Comparison of ENCODE assay signal across 8 cellular contexts in genomic region chr4:89024051-89024675, GRCh38. TPM values are rescaled to one million over a fixed set of nuclear protein-coding genes. Genes with fewer than 3 reads are reported as not detected.
A peak's percentile ranks its signal among the peaks of the same experiment; 100 is the strongest.
DNase-seq lines count a peak whose midpoint lies in the region; ATAC-seq and TF ChIP-seq lines count a peak whose summit lies in the region.

No MANE protein-coding gene starts in this region.

- CTCF ChIA-PET in AG04450 (lab: Charles Lee): interaction anchor here (0.5 to 6.5 kb wide), 48 partner anchors 14 to 509 kb away, joined by 3 to 163 read pairs (median 4); partner anchors contain the start of gene FAM13A

- TF ChIP-seq CTCF in AG04450 (IDR thresholded peaks at IDR 0.05; ENCODE audit: low read depth, low read length) (peak; percentile 80), kidney epithelial cell (IDR thresholded peaks at IDR 0.05; ENCODE audit: insufficient read depth, low read length, poor library complexity, severe bottlenecking) (peak; percentile 67)

- no peaks in the 10 kb centered on the region for H3K27me3 ChIP-seq in AG04450 (ENCODE audit: control insufficient read depth, insufficient read depth, low read length)
- H3K27me3 ChIP-seq in kidney epithelial cell (ENCODE audit: control insufficient read depth, insufficient read depth, low read length): no peaks in the 10 kb centered on the region

- H3K9me3 ChIP-seq in AG04450 (ENCODE audit: control insufficient read depth, insufficient read depth, low read length): no peaks in the 10 kb centered on the region

- no peaks in the 10 kb centered on the region for H3K36me3 ChIP-seq in kidney epithelial cell (ENCODE audit: control insufficient read depth, insufficient read depth, low read length)

- peak; percentile 96 for ATAC-seq in GM18498 (IDR thresholded peaks at IDR 0.05; ENCODE audit: unreplicated experiment)
- peak; percentile 97 for ATAC-seq in HG02798 (IDR thresholded peaks at IDR 0.05; ENCODE audit: poor library complexity, unreplicated experiment)

- POLR2A ChIA-PET in AG04450 (lab: Yijun Ruan, JAX): no interaction called here

- DNase-seq in AG04450 (ENCODE audit: low read depth, low spot score): peak; percentile 44
- DNase-seq in NCI-H1105 treated with DMSO at 0.1 percent for 48 hours (lab: John Stamatoyannopoulos, UW): peak; percentile 62
- peak; percentile 76 for DNase-seq in SKM-1 treated with dmso at 0.1 percent for 144 hours (lab: John Stamatoyannopoulos, UW; ENCODE audit: unreplicated experiment)
- peak; percentile 66 for DNase-seq in central memory CD4-positive, alpha-beta T cell
- peak; percentile 12 for DNase-seq in kidney epithelial cell (ENCODE audit: low read depth)
- peak; percentile 15 to 34 for DNase-seq in stimulated activated CD4-positive, alpha-beta T cell treated with anti-CD3 and anti-CD28 coated beads, Interleukin-4, amount 100 ng/mL, for 4 hours

- H3K4me3 ChIP-seq in AG04450 (ENCODE audit: low read depth, low read length) (no peak overlapping the region), kidney epithelial cell (ENCODE audit: low read depth, low read length) (no peak overlapping the region)

- H3K27ac ChIP-seq in AG04450 (ENCODE audit: low read depth, low read length): no peak overlapping the region

RNA-seq across cellular contexts. Expression of gene FAM13A, which starts 32.8 kb away (rescaled TPM):
- 21.3 and 27.6 TPM in 2 replicates for polyA plus RNA-seq in AG04450 (2011; rRNA removed)
- 41.2 and 46.4 TPM in 2 replicates for polyA minus RNA-seq in AG04450 (2011; rRNA and poly(A)+ RNA removed)
- 3.4 and 5.5 TPM in 2 replicates for total RNA-seq in kidney epithelial cell

Comparison
In these comparisons a context has a peak if more than half of its experiments do, and no peak if none do; other contexts are left out.
1. DNase-seq: peak in every context shown above with its lines; median percentile 76 in SKM-1 treated with dmso at 0.1 percent for 144 hours; 66 in central memory CD4-positive, alpha-beta T cell; 62 in NCI-H1105 treated with DMSO at 0.1 percent for 48 hours; 44 in AG04450; 24 in stimulated activated CD4-positive, alpha-beta T cell treated with anti-CD3 and anti-CD28 coated beads, Interleukin-4, amount 100 ng/mL, for 4 hours; 12 in kidney epithelial cell.